ENCODE assay signal across 17 cellular contexts in the genomic region with DNA sequence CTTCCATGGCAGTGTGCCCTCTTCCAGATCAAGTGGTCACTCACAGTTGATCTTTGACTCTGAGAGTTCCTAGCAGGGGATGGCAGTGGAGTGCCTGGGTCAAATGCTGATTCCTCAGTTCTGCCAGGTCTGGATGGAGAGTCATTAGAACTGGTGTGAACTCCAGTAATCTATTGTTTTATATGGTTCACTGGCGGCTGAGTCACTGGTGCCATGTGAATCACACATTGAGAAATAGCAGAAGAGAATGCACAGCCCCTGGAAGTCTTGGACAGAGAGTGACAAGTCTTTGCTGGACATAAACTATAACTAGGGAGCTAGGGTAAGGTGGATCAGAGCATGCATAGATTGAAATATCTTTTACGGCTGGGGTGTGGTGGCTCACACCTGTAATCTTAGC.
DNase-seq lines count a peak whose midpoint lies in the region; ATAC-seq and TF ChIP-seq lines count a peak whose summit lies in the region.
"Had no signal": no experiment of that assay in that cellular context is flagged by ENCODE, and none has a peak within 500 bp of the region (broad histone marks: within the 10 kb centered on the region; RNA-seq: fewer than 3 reads in every experiment).

No MANE protein-coding gene starts in this region.

- no peaks in the 10 kb centered on the region for H3K36me3 ChIP-seq in mammary epithelial cell (ENCODE audit: insufficient read depth, low read length)
- no peaks in the 10 kb centered on the region for H3K36me3 ChIP-seq in colonic mucosa
- H3K36me3 ChIP-seq: neutrophil had no signal

- H3K79me2 ChIP-seq in mammary epithelial cell (ENCODE audit: insufficient read depth, low read length) = no peaks in the 10 kb centered on the region

- intact Hi-C loops in mammary epithelial cell (cut with micrococcal nuclease) = loop anchor here (5.0 to 10.0 kb wide), 3 partner anchors 38 to 188 kb away; a partner anchor contains a TSS
- intact Hi-C loops in colonic mucosa (cut with DNase I) = no loop called here

- no TSS peak for BruUV-seq in mammary epithelial cell (replicated peaks; lab: Mats Ljungman, UMichigan)

- no peak overlapping the region for H3K4me3 ChIP-seq in AG09309 (ENCODE audit: control insufficient read depth, low read depth, low read length)
- H3K4me3 ChIP-seq in mammary epithelial cell (replicated peaks in 1 of 3; ENCODE audit: insufficient read depth in 1 of 3, low read depth in 2 of 3, low read length in 3 of 3) = no peak overlapping the region
- no peak overlapping the region for H3K4me3 ChIP-seq in colonic mucosa
- H3K4me3 ChIP-seq: smooth muscle cell had no signal

- CTCF ChIA-PET in mammary epithelial cell (lab: Charles Lee; ENCODE audit: low non-redundant PET) = no interaction called here
- CTCF ChIA-PET in activated CD8-positive, alpha-beta T cell treated with anti-CD3 and anti-CD28 coated beads, Interleukin-2, amount 10 ng/mL, durations not matched to agents 7 days and 5 days (lab: Charles Lee) = no interaction called here
- CTCF ChIA-PET in activated naive CD4-positive, alpha-beta T cell treated with anti-CD3 and anti-CD28 coated beads, Interleukin-2, amount 10 ng/mL, durations not matched to agents 7 days and 5 days (lab: Charles Lee) = no interaction called here

- no peak overlapping the region for H2AFZ ChIP-seq in mammary epithelial cell (ENCODE audit: low read depth, low read length)

- H3K9me3 ChIP-seq in mammary epithelial cell (replicated peaks; ENCODE audit: insufficient read depth, low read length) (no peaks in the 10 kb centered on the region), colonic mucosa (no peaks in the 10 kb centered on the region)
- H3K9me3 ChIP-seq: neutrophil had no signal

- peaks cover 3% of the 10 kb centered on the region for H3K4me1 Mint-ChIP-seq in activated CD8-positive, alpha-beta T cell treated with anti-CD3 and anti-CD28 coated beads, Interleukin-2, amount 10 ng/mL, durations not matched to agents 7 days and 5 days (ENCODE audit: low read depth)
- no peaks in the 10 kb centered on the region for H3K4me1 Mint-ChIP-seq in activated naive CD4-positive, alpha-beta T cell treated with anti-CD3 and anti-CD28 coated beads, Interleukin-2, amount 10 ng/mL, durations not matched to agents 7 days and 5 days
- H3K4me1 Mint-ChIP-seq: B cell had no signal

- peak; percentile 20 for DNase-seq in AG09309 (ENCODE audit: low read depth)
- DNase-seq in HT1080 (ENCODE audit: low read depth) = peak; percentile 80
- peak; percentile 85 for DNase-seq in mammary epithelial cell
- peak; percentile 61 for DNase-seq in iris pigment epithelial cell (ENCODE audit: low read depth)
- no peak for DNase-seq in colonic mucosa
- DNase-seq in activated CD8-positive, alpha-beta T cell treated with anti-CD3 and anti-CD28 coated beads, Interleukin-2, amount 10 ng/mL, durations not matched to agents 7 days and 5 days = no peak
- no peak for DNase-seq in activated naive CD4-positive, alpha-beta T cell treated with anti-CD3 and anti-CD28 coated beads, Interleukin-2, amount 10 ng/mL, durations not matched to agents 7 days and 5 days
- DNase-seq: activated CD4-positive, alpha-beta T cell treated with anti-CD3 and anti-CD28 coated beads for 48 hours; activated T-cell treated with anti-CD3 and anti-CD28 coated beads, Interleukin-2, amount 50 U/mL, for 1 hour; amygdala; NCI-H2029 treated with DMSO at 0.1 percent for 48 hours; SIG-M5; T-helper 9 cell had no signal

- H3K27ac Mint-ChIP-seq in activated CD8-positive, alpha-beta T cell treated with anti-CD3 and anti-CD28 coated beads, Interleukin-2, amount 10 ng/mL, durations not matched to agents 7 days and 5 days = no peak overlapping the region
- H3K27ac Mint-ChIP-seq in activated naive CD4-positive, alpha-beta T cell treated with anti-CD3 and anti-CD28 coated beads, Interleukin-2, amount 10 ng/mL, durations not matched to agents 7 days and 5 days = no peak overlapping the region
- H3K27ac Mint-ChIP-seq: B cell had no signal

- 38% methylated on average over 2 of the region's 2 CpGs for WGBS in mammary epithelial cell (ENCODE audit: low coverage, missing lambda C conversion rate)

- no peak overlapping the region for H3K9ac ChIP-seq in mammary epithelial cell (ENCODE audit: insufficient read depth, low read length)
- no peak overlapping the region for H3K9ac ChIP-seq in colonic mucosa (ENCODE audit: low read depth in 2 of 2, low read length in 2 of 2)

- peak overlapping the region; percentile 22 for H3K27ac ChIP-seq in mammary epithelial cell (ENCODE audit: insufficient read depth, low read depth, low read length)
- H3K27ac ChIP-seq in colonic mucosa = no peak overlapping the region
- H3K27ac ChIP-seq: neutrophil had no signal

- TF ChIP-seq CTCF in AG09309 (IDR thresholded peaks at IDR 0.05; ENCODE audit: control insufficient read depth, insufficient read depth, low read depth, low read length, missing control alignments) = no peak
- no peak for TF ChIP-seq CTCF in mammary epithelial cell (conservative IDR thresholded peaks at IDR 0.05 in 1 of 2, IDR thresholded peaks at IDR 0.05 in 1 of 2; ENCODE audit: extremely low read depth in 1 of 2, insufficient read depth in 1 of 2, low read depth in 1 of 2, low read length in 2 of 2)
- TF ChIP-seq CTCF in colonic mucosa (IDR thresholded peaks at IDR 0.05) = no peak

- H3K4me3 Mint-ChIP-seq in activated CD8-positive, alpha-beta T cell treated with anti-CD3 and anti-CD28 coated beads, Interleukin-2, amount 10 ng/mL, durations not matched to agents 7 days and 5 days = no peak overlapping the region
- no peak overlapping the region for H3K4me3 Mint-ChIP-seq in activated naive CD4-positive, alpha-beta T cell treated with anti-CD3 and anti-CD28 coated beads, Interleukin-2, amount 10 ng/mL, durations not matched to agents 7 days and 5 days
- H3K4me3 Mint-ChIP-seq: B cell had no signal

- no peak for ATAC-seq in activated CD8-positive, alpha-beta T cell treated with anti-CD3 and anti-CD28 coated beads, Interleukin-2, amount 10 ng/mL, durations not matched to agents 7 days and 5 days
- ATAC-seq in GM19395 (IDR thresholded peaks at IDR 0.05; ENCODE audit: unreplicated experiment) = no peak

- no peak overlapping the region for H3K4me2 ChIP-seq in mammary epithelial cell (ENCODE audit: insufficient read depth, low read depth, low read length)
- H3K4me2 ChIP-seq: smooth muscle cell had no signal

- POLR2A ChIA-PET in activated CD8-positive, alpha-beta T cell treated with anti-CD3 and anti-CD28 coated beads, Interleukin-2, amount 10 ng/mL, durations not matched to agents 7 days and 5 days (lab: Charles Lee) = no interaction called here

- dilution Hi-C loops in mammary epithelial cell (cut with HindIII; ENCODE audit: low sequenced_read_pairs) = no loop called here

- H3K27me3 ChIP-seq in mammary epithelial cell (ENCODE audit: insufficient read depth, low read length) (no peaks in the 10 kb centered on the region), colonic mucosa (no peaks in the 10 kb centered on the region)

- H3K4me1 ChIP-seq in mammary epithelial cell (ENCODE audit: insufficient read depth, low read length) (peaks cover 14% of the 10 kb centered on the region), colonic mucosa (no peaks in the 10 kb centered on the region)

- in situ Hi-C loops in mammary epithelial cell (cut with MboI; ENCODE audit: low sequenced_read_pairs in 2 of 2) = no loop called here

- peaks cover 8% of the 10 kb centered on the region for H3K27me3 Mint-ChIP-seq in activated CD8-positive, alpha-beta T cell treated with anti-CD3 and anti-CD28 coated beads, Interleukin-2, amount 10 ng/mL, durations not matched to agents 7 days and 5 days (ENCODE audit: low read depth)
- H3K27me3 Mint-ChIP-seq in activated naive CD4-positive, alpha-beta T cell treated with anti-CD3 and anti-CD28 coated beads, Interleukin-2, amount 10 ng/mL, durations not matched to agents 7 days and 5 days = peaks cover 19% of the 10 kb centered on the region

- H4K20me1 ChIP-seq in mammary epithelial cell (ENCODE audit: insufficient read depth, low read length) = no peaks in the 10 kb centered on the region

- H3K9me3 Mint-ChIP-seq in activated CD8-positive, alpha-beta T cell treated with anti-CD3 and anti-CD28 coated beads, Interleukin-2, amount 10 ng/mL, durations not matched to agents 7 days and 5 days (ENCODE audit: insufficient read depth) = no peaks in the 10 kb centered on the region
- no peaks in the 10 kb centered on the region for H3K9me3 Mint-ChIP-seq in activated naive CD4-positive, alpha-beta T cell treated with anti-CD3 and anti-CD28 coated beads, Interleukin-2, amount 10 ng/mL, durations not matched to agents 7 days and 5 days

- no peaks in the 10 kb centered on the region for H3K36me3 Mint-ChIP-seq in activated CD8-positive, alpha-beta T cell treated with anti-CD3 and anti-CD28 coated beads, Interleukin-2, amount 10 ng/mL, durations not matched to agents 7 days and 5 days (ENCODE audit: low read depth)
- no peaks in the 10 kb centered on the region for H3K36me3 Mint-ChIP-seq in activated naive CD4-positive, alpha-beta T cell treated with anti-CD3 and anti-CD28 coated beads, Interleukin-2, amount 10 ng/mL, durations not matched to agents 7 days and 5 days

Comparison
In these comparisons a context has a peak if more than half of its experiments do, and no peak if none do; other contexts are left out.
1. DNase-seq: peak in AG09309 (single experiment), HT1080 (single experiment), mammary epithelial cell (single experiment) and iris pigment epithelial cell (single experiment); none in colonic mucosa (single experiment), activated CD8-positive, alpha-beta T cell treated with anti-CD3 and anti-CD28 coated beads, Interleukin-2, amount 10 ng/mL, durations not matched to agents 7 days and 5 days (single experiment) and activated naive CD4-positive, alpha-beta T cell treated with anti-CD3 and anti-CD28 coated beads, Interleukin-2, amount 10 ng/mL, durations not matched to agents 7 days and 5 days (single experiment).